In the genomic region with DNA sequence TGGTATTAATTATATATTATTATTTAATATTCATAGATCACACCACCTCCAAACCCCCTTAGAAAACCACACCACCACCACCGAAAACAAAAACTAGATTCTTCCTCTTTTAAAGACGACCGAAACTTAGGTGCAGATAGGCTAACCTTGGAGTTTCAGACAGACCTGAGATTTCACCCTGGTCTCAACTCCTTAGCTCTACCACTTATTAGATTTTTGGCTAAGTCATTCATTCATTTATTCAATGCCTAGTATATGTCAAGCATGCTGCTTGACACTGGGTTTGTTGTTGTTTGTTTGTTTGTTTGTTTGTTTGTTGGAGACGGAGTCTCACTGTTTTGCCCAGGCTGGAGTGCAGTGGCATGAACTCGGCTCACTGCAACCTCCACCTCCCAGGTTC, we compare ENCODE assay signal across 12 cellular contexts. TPM values are rescaled to one million over a fixed set of nuclear protein-coding genes. Genes with fewer than 3 reads are reported as not detected.
DNase-seq lines count a peak whose midpoint lies in the region; ATAC-seq, FAIRE-seq and TF ChIP-seq lines count a peak whose summit lies in the region.
"Had no signal": no experiment of that assay in that cellular context is flagged by ENCODE, and none has a peak within 500 bp of the region (broad histone marks: within the 10 kb centered on the region; RNA-seq: fewer than 3 reads in every experiment).

No MANE protein-coding gene starts in this region.

- TF ChIP-seq EP300 in gastroesophageal sphincter (IDR thresholded peaks at IDR 0.05), result no peak

- WGBS in gastroesophageal sphincter (ENCODE audit: low coverage in 1 of 2), 2 donors, result 87 to 94% methylated on average over 4 to 5 of the region's 5 CpGs

- H3K9me2 ChIP-seq in DOHH2 (replicated peaks; ENCODE audit: control insufficient read depth, low read length), result no peaks in the 10 kb centered on the region

- peak overlapping the region; percentile 73 for H3K4me2 ChIP-seq in DOHH2 (ENCODE audit: low read length)

- H3K36me3 ChIP-seq in DOHH2 (ENCODE audit: control insufficient read depth, low read length) (no peaks in the 10 kb centered on the region), gastroesophageal sphincter (no peaks in the 10 kb centered on the region)
- H3K36me3 ChIP-seq: breast epithelium, esophagus muscularis mucosa had no signal

- TF ChIP-seq POLR2A in gastroesophageal sphincter (IDR thresholded peaks at IDR 0.05), result no peak

- no peak overlapping the region for H3K27ac ChIP-seq in DOHH2 (ENCODE audit: low read depth, low read length)
- H3K27ac ChIP-seq in gastroesophageal sphincter, result no peak overlapping the region
- H3K27ac ChIP-seq: breast epithelium, esophagus muscularis mucosa had no signal

- H3K9me3 ChIP-seq in DOHH2 (ENCODE audit: control insufficient read depth, insufficient read depth, low read length), result no peaks in the 10 kb centered on the region
- H3K9me3 ChIP-seq in gastroesophageal sphincter, result no peaks in the 10 kb centered on the region
- H3K9me3 ChIP-seq: breast epithelium, esophagus muscularis mucosa had no signal

- ATAC-seq in GM19324 (IDR thresholded peaks at IDR 0.05; ENCODE audit: low FRiP score, unreplicated experiment) (peak; percentile 77), HG02642 (IDR thresholded peaks at IDR 0.05; ENCODE audit: poor library complexity, unreplicated experiment) (peak; percentile 87), HG03432 (IDR thresholded peaks at IDR 0.05; ENCODE audit: unreplicated experiment) (peak; percentile 91), gastroesophageal sphincter (no peak)
- ATAC-seq: naive thymus-derived CD4-positive, alpha-beta T cell had no signal

- no peaks in the 10 kb centered on the region for H3K79me2 ChIP-seq in DOHH2 (ENCODE audit: control insufficient read depth, low read length)

- H3K4me1 ChIP-seq in DOHH2 (ENCODE audit: control insufficient read depth, low read length) (peaks cover 29% of the 10 kb centered on the region), gastroesophageal sphincter (peaks cover 0 to 13% (median 3%) of the 10 kb centered on the region in 3 donors)
- H3K4me1 ChIP-seq: breast epithelium had no signal

- no peak for FAIRE-seq in RCC 7860 (lab: Jason Lieb, UNC)

- H3K4me3 ChIP-seq in DOHH2 (ENCODE audit: low read length), result peak overlapping the region; percentile 37
- H3K4me3 ChIP-seq in gastroesophageal sphincter, result no peak overlapping the region
- H3K4me3 ChIP-seq: breast epithelium, esophagus muscularis mucosa, skin epidermis had no signal

- TF ChIP-seq CTCF in DOHH2 (IDR thresholded peaks at IDR 0.05; ENCODE audit: low read depth, low read length, poor library complexity, severe bottlenecking), result no peak
- TF ChIP-seq CTCF in gastroesophageal sphincter (IDR thresholded peaks at IDR 0.05), result no peak

- no peak for DNase-seq in NCI-H345 (lab: John Stamatoyannopoulos, UW)
- DNase-seq in hepatic stellate cell (ENCODE audit: low spot score), result no peak
- no peak for DNase-seq in RCC 7860 (ENCODE audit: low spot score)
- DNase-seq: naive thymus-derived CD4-positive, alpha-beta T cell had no signal

- no peaks in the 10 kb centered on the region for H4K20me1 ChIP-seq in DOHH2 (ENCODE audit: control insufficient read depth, insufficient read depth, low read depth, low read length)

- peaks cover 3% of the 10 kb centered on the region; the same call in 1 of the 2 replicates for H3F3A ChIP-seq in DOHH2 (ENCODE audit: control insufficient read depth, insufficient read depth)

- H3K27me3 ChIP-seq in DOHH2 (ENCODE audit: control insufficient read depth, low read length) (no peaks in the 10 kb centered on the region), gastroesophageal sphincter (no peaks in the 10 kb centered on the region)
- H3K27me3 ChIP-seq: breast epithelium, esophagus muscularis mucosa had no signal

RNA-seq across cellular contexts. Expression of a gene that starts 9.5 kb away (rescaled TPM):
- total RNA-seq in gastroesophageal sphincter, result 10 to 100 TPM; 44.6 to 70.5 (median 48.7) TPM
